9 cellular contexts compared by ENCODE assay signal in genomic region chr5:68739752-68740151, GRCh38.
DNase-seq lines count a peak whose midpoint lies in the region; ATAC-seq and TF ChIP-seq lines count a peak whose summit lies in the region.
"Had no signal": no experiment of that assay in that cellular context is flagged by ENCODE, and none has a peak within 500 bp of the region (broad histone marks: within the 10 kb centered on the region; RNA-seq: fewer than 3 reads in every experiment).

No MANE protein-coding gene starts in this region.

- H3K27me3 Mint-ChIP-seq in activated T-helper 17 cell treated with anti-CD3 and anti-CD28 coated beads, Interleukin-2, amount 50 U/mL, for 72 hours: peaks cover 3% of the 10 kb centered on the region

- no peak overlapping the region for H3K27ac Mint-ChIP-seq in activated T-helper 17 cell treated with anti-CD3 and anti-CD28 coated beads, Interleukin-2, amount 50 U/mL, for 72 hours

- H3K9me3 Mint-ChIP-seq in activated T-helper 17 cell treated with anti-CD3 and anti-CD28 coated beads, Interleukin-2, amount 50 U/mL, for 72 hours: no peaks in the 10 kb centered on the region

- DNase-seq in central memory CD4-positive, alpha-beta T cell: no peak
- no peak for DNase-seq in brain microvascular endothelial cell
- DNase-seq in dermis blood vessel endothelial cell: no peak
- no peak for DNase-seq in tibial nerve (ENCODE audit: low spot score in 2 of 2)
- DNase-seq: activated gamma-delta T cell treated with Interleukin-2 at 50 U/mL for 16 hours had no signal

- no peak for TF ChIP-seq POLR2A in tibial nerve (IDR thresholded peaks at IDR 0.05)

- 91 to 96% methylated on average over 5 of the region's 5 CpGs for WGBS in tibial nerve, 2 donors

- H3K9me3 ChIP-seq in tibial nerve: no peaks in the 10 kb centered on the region

- no peaks in the 10 kb centered on the region for H3K36me3 Mint-ChIP-seq in activated T-helper 17 cell treated with anti-CD3 and anti-CD28 coated beads, Interleukin-2, amount 50 U/mL, for 72 hours (ENCODE audit: low read depth)

- H3K27ac ChIP-seq in brain microvascular endothelial cell: no peak overlapping the region
- no peak overlapping the region for H3K27ac ChIP-seq in tibial nerve

- H3K4me1 ChIP-seq in tibial nerve: no peaks in the 10 kb centered on the region

- no peak for TF ChIP-seq EP300 in tibial nerve (IDR thresholded peaks at IDR 0.05)

- TF ChIP-seq CTCF in brain microvascular endothelial cell (IDR thresholded peaks at IDR 0.05; ENCODE audit: low read depth, low read length, missing control alignments) (no peak), tibial nerve (IDR thresholded peaks at IDR 0.05) (no peak)

- H3K4me3 ChIP-seq in brain microvascular endothelial cell (ENCODE audit: low read depth, low read length) (no peak overlapping the region), tibial nerve (no peak overlapping the region)

- H3K4me1 Mint-ChIP-seq in activated T-helper 17 cell treated with anti-CD3 and anti-CD28 coated beads, Interleukin-2, amount 50 U/mL, for 72 hours: no peaks in the 10 kb centered on the region

- in situ Hi-C loops in brain microvascular endothelial cell (cut with HindIII; ENCODE audit: low pct_ligation_motif_present, low sequenced_read_pairs): no loop called here

- H3K27me3 ChIP-seq in brain microvascular endothelial cell (replicated peaks) (no peaks in the 10 kb centered on the region), tibial nerve (no peaks in the 10 kb centered on the region)

- no peak overlapping the region for H3K4me3 Mint-ChIP-seq in activated T-helper 17 cell treated with anti-CD3 and anti-CD28 coated beads, Interleukin-2, amount 50 U/mL, for 72 hours

- H3K36me3 ChIP-seq in brain microvascular endothelial cell (replicated peaks) (no peaks in the 10 kb centered on the region), tibial nerve (no peaks in the 10 kb centered on the region)

- ATAC-seq in GM18511 (IDR thresholded peaks at IDR 0.05; ENCODE audit: unreplicated experiment): peak; percentile 88
- peak; percentile 84 for ATAC-seq in GM19467 (IDR thresholded peaks at IDR 0.05; ENCODE audit: unreplicated experiment)
- peak; percentile 82 for ATAC-seq in HG02981 (IDR thresholded peaks at IDR 0.05; ENCODE audit: unreplicated experiment)
- ATAC-seq in activated T-helper 17 cell treated with anti-CD3 and anti-CD28 coated beads, Interleukin-2, amount 50 U/mL, for 72 hours (replicated peaks): peak; percentile 19

Comparison
In these comparisons a context has a peak if more than half of its experiments do, and no peak if none do; other contexts are left out.
1. ATAC-seq: peak in every context shown above with its lines; median percentile 88 in GM18511; 84 in GM19467; 82 in HG02981; 19 in activated T-helper 17 cell treated with anti-CD3 and anti-CD28 coated beads, Interleukin-2, amount 50 U/mL, for 72 hours.